ENCODE assay signal across 37 cellular contexts in the genomic region with DNA sequence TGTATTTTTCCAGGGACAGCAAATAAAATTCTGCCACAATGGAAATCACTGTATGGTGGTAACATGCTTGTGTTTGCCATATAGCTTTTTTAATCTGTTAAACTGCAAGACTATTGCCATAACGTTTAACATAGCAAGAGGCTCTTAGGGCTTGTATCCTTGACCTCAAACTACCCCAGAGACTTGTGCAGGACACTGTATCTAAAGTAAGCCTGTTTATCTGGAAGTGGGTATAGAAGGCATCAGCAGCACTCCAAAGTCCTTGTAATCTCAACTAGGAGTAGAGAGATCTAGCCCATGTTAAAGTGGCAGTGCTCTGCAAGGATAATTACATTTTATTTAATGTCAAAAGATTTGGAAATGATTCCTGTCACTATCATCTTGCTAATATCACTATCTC.
"Had no signal": no experiment of that assay in that cellular context is flagged by ENCODE, and none has a peak within 500 bp of the region (broad histone marks: within the 10 kb centered on the region; RNA-seq: fewer than 3 reads in every experiment).

No MANE protein-coding gene starts in this region.

- H3K27ac Mint-ChIP-seq: activated B cell treated with CpG ODN at 0.5 μM for 24 hours; activated CD4-positive, alpha-beta memory T cell treated with anti-CD3 and anti-CD28 coated beads for 36 hours; activated CD4-positive, alpha-beta T cell treated with anti-CD3 and anti-CD28 coated beads, Interleukin-2, amount 10 ng/mL, durations not matched to agents 24 days and 14 days; activated CD8-positive, alpha-beta T cell treated with anti-CD3 and anti-CD28 coated beads for 36 hours; activated naive CD4-positive, alpha-beta T cell treated with anti-CD3 and anti-CD28 coated beads for 36 hours; activated naive CD4-positive, alpha-beta T cell treated with anti-CD3 and anti-CD28 coated beads, Interleukin-2, amount 50 U/mL, for 72 hours; activated naive CD8-positive, alpha-beta T cell treated with anti-CD3 and anti-CD28 coated beads for 36 hours; activated T-cell treated with anti-CD3 and anti-CD28 coated beads, Interleukin-2, amount 50 U/mL, for 72 hours; activated T-helper 1 cell treated with anti-CD3 and anti-CD28 coated beads, Interleukin-12 subunit alpha, Interleukin-12 subunit beta, Interleukin-2, Interleukin-4 antibody, amounts not matched to agents 30 ng/mL and 10 ng/mL and 1 ng/mL, durations not matched to agents 14 hours and 24 hours and 36 hours; activated T-helper 17 cell treated with anti-CD3 and anti-CD28 coated beads, Interleukin-2, amount 50 U/mL, for 72 hours; T-helper 1 cell treated with Interleukin-12 subunit alpha and Interleukin-12 subunit beta and Interleukin-4 antibody, amounts not matched to agents 30 μg/mL and 1 μg/mL, for 36 hours; T-helper 2 cell treated with Interferon-gamma antibody and Interleukin-4, amounts not matched to agents 5 μg/mL and 100 μg/mL, for 36 hours had no signal

- H3K36me3 ChIP-seq: adrenal gland, brain microvascular endothelial cell, breast epithelium had no signal

- H3K27ac ChIP-seq: adrenal gland, body of pancreas, brain microvascular endothelial cell, breast epithelium, VCaP had no signal

- H3K27me3 ChIP-seq: adrenal gland, body of pancreas, brain microvascular endothelial cell, breast epithelium had no signal

- H3K36me3 Mint-ChIP-seq: activated naive CD8-positive, alpha-beta T cell treated with anti-CD3 and anti-CD28 coated beads for 36 hours had no signal

- H3K27me3 Mint-ChIP-seq: activated B cell treated with CpG ODN at 0.5 μM for 24 hours; activated CD4-positive, alpha-beta memory T cell treated with anti-CD3 and anti-CD28 coated beads for 36 hours; activated CD4-positive, alpha-beta T cell treated with anti-CD3 and anti-CD28 coated beads, Interleukin-2, amount 10 ng/mL, durations not matched to agents 24 days and 14 days; activated CD8-positive, alpha-beta T cell treated with anti-CD3 and anti-CD28 coated beads for 36 hours; activated naive CD8-positive, alpha-beta T cell treated with anti-CD3 and anti-CD28 coated beads for 36 hours; activated T-helper 17 cell treated with anti-CD3 and anti-CD28 coated beads, Interleukin-2, amount 50 U/mL, for 72 hours had no signal

- H3K4me3 ChIP-seq: adrenal gland, body of pancreas, breast epithelium had no signal

- H3K4me3 Mint-ChIP-seq: activated B cell treated with CpG ODN at 0.5 μM for 24 hours; activated CD4-positive, alpha-beta memory T cell treated with anti-CD3 and anti-CD28 coated beads for 36 hours; activated CD4-positive, alpha-beta T cell treated with anti-CD3 and anti-CD28 coated beads, Interleukin-2, amount 10 ng/mL, durations not matched to agents 24 days and 14 days; activated CD8-positive, alpha-beta T cell treated with anti-CD3 and anti-CD28 coated beads for 36 hours; activated naive CD4-positive, alpha-beta T cell treated with anti-CD3 and anti-CD28 coated beads for 36 hours; activated naive CD8-positive, alpha-beta T cell treated with anti-CD3 and anti-CD28 coated beads for 36 hours; activated T-cell treated with anti-CD3 and anti-CD28 coated beads, Interleukin-2, amount 50 U/mL, for 4 hours; activated T-cell treated with anti-CD3 and anti-CD28 coated beads, Interleukin-2, amount 50 U/mL, for 72 hours; activated T-helper 1 cell treated with anti-CD3 and anti-CD28 coated beads, Interleukin-12 subunit alpha, Interleukin-12 subunit beta, Interleukin-2, Interleukin-4 antibody, amounts not matched to agents 30 ng/mL and 10 ng/mL and 1 ng/mL, durations not matched to agents 14 hours and 24 hours and 36 hours; activated T-helper 17 cell treated with anti-CD3 and anti-CD28 coated beads, Interleukin-2, amount 50 U/mL, for 72 hours; T-helper 1 cell treated with Interleukin-12 subunit alpha and Interleukin-12 subunit beta and Interleukin-4 antibody, amounts not matched to agents 30 μg/mL and 1 μg/mL, for 36 hours; T-helper 2 cell treated with Interferon-gamma antibody and Interleukin-4, amounts not matched to agents 5 μg/mL and 100 μg/mL, for 36 hours had no signal

- H3K4me1 ChIP-seq: adrenal gland, breast epithelium had no signal

- H3K4me1 Mint-ChIP-seq: activated B cell treated with CpG ODN at 0.5 μM for 24 hours; activated CD4-positive, alpha-beta T cell treated with anti-CD3 and anti-CD28 coated beads, Interleukin-2, amount 10 ng/mL, durations not matched to agents 24 days and 14 days; activated naive CD8-positive, alpha-beta T cell treated with anti-CD3 and anti-CD28 coated beads for 36 hours; activated T-helper 17 cell treated with anti-CD3 and anti-CD28 coated beads, Interleukin-2, amount 50 U/mL, for 72 hours had no signal

- FAIRE-seq: astrocyte, TTC549 had no signal

- DNase-seq: activated B cell treated with CpG ODN at 0.5 μM for 24 hours; activated CD4-positive, alpha-beta memory T cell treated with anti-CD3 and anti-CD28 coated beads for 36 hours; activated CD4-positive, alpha-beta T cell treated with anti-CD3 and anti-CD28 coated beads for 4 hours; activated CD4-positive, alpha-beta T cell treated with anti-CD3 and anti-CD28 coated beads, Interleukin-2, amount 10 ng/mL, durations not matched to agents 24 days and 14 days; activated CD4-positive, alpha-beta T cell treated with anti-CD3 and anti-CD28 coated beads, Interleukin-2, amount 50 U/mL, for 1 hour; activated CD4-positive, alpha-beta T cell treated with anti-CD3 and anti-CD28 coated beads, Interleukin-2, amount 50 U/mL, for 4 hours; activated CD4-positive, CD25-positive, alpha-beta regulatory T cell treated with anti-CD3 and anti-CD28 coated beads, Interleukin-2, amount 50 U/mL, for 72 hours; activated CD8-positive, alpha-beta memory T cell treated with anti-CD3 and anti-CD28 coated beads, Interleukin-2, amount 50 U/mL, for 4 hours; activated CD8-positive, alpha-beta T cell treated with anti-CD3 and anti-CD28 coated beads for 36 hours; activated effector memory CD4-positive, alpha-beta T cell treated with anti-CD3 and anti-CD28 coated beads, Interleukin-2, amount 50 U/mL, for 16 hours; activated gamma-delta T cell treated with Interleukin-2 at 50 U/mL for 16 hours; activated naive CD4-positive, alpha-beta T cell; activated naive CD4-positive, alpha-beta T cell treated with anti-CD3 and anti-CD28 coated beads for 36 hours; activated naive CD4-positive, alpha-beta T cell treated with anti-CD3 and anti-CD28 coated beads, Interleukin-2, amount 50 U/mL, for 16 hours; activated naive CD8-positive, alpha-beta T cell treated with anti-CD3 and anti-CD28 coated beads for 36 hours; activated T-cell treated with anti-CD3 and anti-CD28 coated beads for 4 hours; activated T-cell treated with anti-CD3 and anti-CD28 coated beads, Interleukin-2, amount 50 U/mL, for 1 hour; activated T-cell treated with anti-CD3 and anti-CD28 coated beads, Interleukin-2, amount 50 U/mL, for 4 hours; activated T-cell treated with anti-CD3 and anti-CD28 coated beads, Interleukin-2, amount 50 U/mL, for 72 hours; adrenal gland; amniotic stem cell; aorta; body of pancreas; brain microvascular endothelial cell; central memory CD4-positive, alpha-beta T cell; T-helper 1 cell; T-helper 2 cell; T-helper 9 cell had no signal

- H3K9me3 ChIP-seq: adrenal gland, body of pancreas, breast epithelium had no signal

- ATAC-seq: activated CD8-positive, alpha-beta T cell treated with anti-CD3 and anti-CD28 coated beads for 36 hours; activated naive CD4-positive, alpha-beta T cell treated with anti-CD3 and anti-CD28 coated beads, Interleukin-2, amount 50 U/mL, for 72 hours; activated T-cell treated with anti-CD3 and anti-CD28 coated beads, Interleukin-2, amount 50 U/mL, for 4 hours; activated T-cell treated with anti-CD3 and anti-CD28 coated beads, Interleukin-2, amount 50 U/mL, for 72 hours; activated T-helper 17 cell treated with anti-CD3 and anti-CD28 coated beads, Interleukin-2, amount 50 U/mL, for 72 hours; body of pancreas had no signal
